In genomic region chr12:11805680-11806079, GRCh38 we compare ENCODE assay signal across 24 cellular contexts.
DNase-seq lines count a peak whose midpoint lies in the region; ATAC-seq and TF ChIP-seq lines count a peak whose summit lies in the region.
"Had no signal": no experiment of that assay in that cellular context is flagged by ENCODE, and none has a peak within 500 bp of the region (broad histone marks: within the 10 kb centered on the region; RNA-seq: fewer than 3 reads in every experiment).

No MANE protein-coding gene starts in this region.

- H3K27ac ChIP-seq in IMR-90 (ENCODE audit: insufficient read depth, low read length): no peak overlapping the region
- H3K27ac ChIP-seq in OCI-LY3 (ENCODE audit: low read length): no peak overlapping the region
- no peak overlapping the region for H3K27ac ChIP-seq in CD8-positive, alpha-beta memory T cell (ENCODE audit: low read depth, low read length)
- H3K27ac ChIP-seq: body of pancreas had no signal

- H3K14ac ChIP-seq in IMR-90 (replicated peaks; ENCODE audit: low read depth, low read length): no peak overlapping the region

- peaks cover 19 to 49% of the 10 kb centered on the region in 2 experiments for H3K79me1 ChIP-seq in IMR-90 (ENCODE audit: low read depth in 1 of 2, low read length in 2 of 2)

- no peak overlapping the region for H3K18ac ChIP-seq in IMR-90 (ENCODE audit: low read depth, low read length)

- H3K4me2 ChIP-seq in IMR-90 (ENCODE audit: low read depth, low read length) (no peak overlapping the region), OCI-LY3 (ENCODE audit: low read length) (0 out of 2 replicates have a peak overlapping the region, but pooled peaks have one; percentile 10)
- H3K4me2 ChIP-seq: GM23338 had no signal

- H2BK20ac ChIP-seq in IMR-90 (ENCODE audit: low read depth, low read length): no peak overlapping the region

- ATAC-seq in IMR-90 (ENCODE audit: low read depth) (no peak), memory B cell (ENCODE audit: low read depth) (no peak), GM18868 (IDR thresholded peaks at IDR 0.05; ENCODE audit: unreplicated experiment) (no peak), GM21390 (IDR thresholded peaks at IDR 0.05; ENCODE audit: unreplicated experiment) (no peak)
- ATAC-seq: activated CD8-positive, alpha-beta T cell treated with anti-CD3 and anti-CD28 coated beads, Interleukin-2, amount 10 ng/mL, durations not matched to agents 7 days and 5 days; activated T-cell treated with anti-CD3 and anti-CD28 coated beads, Interleukin-2, amount 50 U/mL, for 72 hours; body of pancreas; GM23338; K562; T-cell had no signal

- no peaks in the 10 kb centered on the region for H3K9me3 Mint-ChIP-seq in memory B cell
- H3K9me3 Mint-ChIP-seq in CD8-positive, alpha-beta memory T cell: no peaks in the 10 kb centered on the region
- H3K9me3 Mint-ChIP-seq in activated T-helper 2 cell treated with anti-CD3 and anti-CD28 coated beads, Interferon-gamma antibody, Interleukin-2, Interleukin-4, amounts not matched to agents 10 μg/mL and 5 μg/mL and 100 μg/mL, durations not matched to agents 14 hours and 24 hours and 36 hours: no peaks in the 10 kb centered on the region
- H3K9me3 Mint-ChIP-seq: activated naive CD8-positive, alpha-beta T cell treated with anti-CD3 and anti-CD28 coated beads for 36 hours; activated T-cell treated with anti-CD3 and anti-CD28 coated beads, Interleukin-2, amount 50 U/mL, for 72 hours; GM23338; neural crest cell; T-cell had no signal

- no TSS peak for BruUV-seq in IMR-90 (replicated peaks; lab: Mats Ljungman, UMichigan)

- dilution Hi-C loops in IMR-90 (cut with HindIII; ENCODE audit: low sequenced_read_pairs, unreplicated experiment): no loop called here

- no peak overlapping the region for H3K4ac ChIP-seq in IMR-90 (ENCODE audit: low read depth, low read length)

- H3K23ac ChIP-seq in IMR-90 (ENCODE audit: low read depth, low read length): no peak overlapping the region

- DNase-seq in DMS153 treated with DMSO at 0.1 percent for 48 hours (lab: John Stamatoyannopoulos, UW; ENCODE audit: unreplicated experiment) (peak; percentile 42), IMR-90 (no peak), memory B cell (ENCODE audit: low spot score in 2 of 2) (no peak)
- DNase-seq in CD8-positive, alpha-beta memory T cell: no peak
- DNase-seq in activated T-helper 2 cell treated with anti-CD3 and anti-CD28 coated beads, Interferon-gamma antibody, Interleukin-2, Interleukin-4, amounts not matched to agents 10 μg/mL and 5 μg/mL and 100 μg/mL, durations not matched to agents 14 hours and 24 hours and 36 hours (ENCODE audit: low spot score): no peak
- DNase-seq: activated CD8-positive, alpha-beta T cell treated with anti-CD3 and anti-CD28 coated beads, Interleukin-2, amount 10 ng/mL, durations not matched to agents 7 days and 5 days; activated naive CD8-positive, alpha-beta T cell treated with anti-CD3 and anti-CD28 coated beads for 36 hours; activated T-cell treated with anti-CD3 and anti-CD28 coated beads, Interleukin-2, amount 50 U/mL, for 72 hours; BE2C; body of pancreas; cortex of kidney; DMS79; hippocampal formation; NCI-H1048; NCI-H2171 treated with DMSO at 0.1 percent for 48 hours; Right ventricle myocardium superior; T-cell had no signal

- POLR2A ChIA-PET in IMR-90 (lab: Charles Lee; ENCODE audit: unreplicated experiment): no interaction called here
- POLR2A ChIA-PET in CD8-positive, alpha-beta memory T cell (lab: Charles Lee): no interaction called here

- intact Hi-C loops in IMR-90 (cut with micrococcal nuclease): no loop called here
- intact Hi-C loops in activated T-helper 2 cell treated with anti-CD3 and anti-CD28 coated beads, Interferon-gamma antibody, Interleukin-2, Interleukin-4, amounts not matched to agents 10 μg/mL and 5 μg/mL and 100 μg/mL, durations not matched to agents 14 hours and 24 hours and 36 hours (cut with micrococcal nuclease): no loop called here

- TF ChIP-seq POLR2A in IMR-90 (IDR thresholded peaks at IDR 0.05; ENCODE audit: low read depth, low read length): no peak

- H3K4me1 ChIP-seq in IMR-90 (ENCODE audit: control insufficient read depth, insufficient read depth, low read length): no peaks in the 10 kb centered on the region
- H3K4me1 ChIP-seq in OCI-LY3 (ENCODE audit: low read length): peaks cover 56% of the 10 kb centered on the region
- H3K4me1 ChIP-seq in CD8-positive, alpha-beta memory T cell (ENCODE audit: insufficient read depth, low read length): no peaks in the 10 kb centered on the region
- H3K4me1 ChIP-seq: BE2C had no signal

- no peaks in the 10 kb centered on the region for H3K27me3 Mint-ChIP-seq in memory B cell
- H3K27me3 Mint-ChIP-seq in CD8-positive, alpha-beta memory T cell: peaks cover 0 to 4% of the 10 kb centered on the region in 2 donors
- H3K27me3 Mint-ChIP-seq in activated T-helper 2 cell treated with anti-CD3 and anti-CD28 coated beads, Interferon-gamma antibody, Interleukin-2, Interleukin-4, amounts not matched to agents 10 μg/mL and 5 μg/mL and 100 μg/mL, durations not matched to agents 14 hours and 24 hours and 36 hours (ENCODE audit: low read depth): no peaks in the 10 kb centered on the region
- H3K27me3 Mint-ChIP-seq: activated naive CD8-positive, alpha-beta T cell treated with anti-CD3 and anti-CD28 coated beads for 36 hours; T-cell had no signal

- H2BK5ac ChIP-seq in IMR-90 (ENCODE audit: low read depth, low read length, poor library complexity, severe bottlenecking): no peak overlapping the region

- no peak overlapping the region for H3K4me3 Mint-ChIP-seq in memory B cell
- H3K4me3 Mint-ChIP-seq in CD8-positive, alpha-beta memory T cell: no peak overlapping the region
- no peak overlapping the region for H3K4me3 Mint-ChIP-seq in activated T-helper 2 cell treated with anti-CD3 and anti-CD28 coated beads, Interferon-gamma antibody, Interleukin-2, Interleukin-4, amounts not matched to agents 10 μg/mL and 5 μg/mL and 100 μg/mL, durations not matched to agents 14 hours and 24 hours and 36 hours (ENCODE audit: low read depth)
- H3K4me3 Mint-ChIP-seq: activated CD8-positive, alpha-beta T cell treated with anti-CD3 and anti-CD28 coated beads, Interleukin-2, amount 10 ng/mL, durations not matched to agents 7 days and 5 days; activated naive CD8-positive, alpha-beta T cell treated with anti-CD3 and anti-CD28 coated beads for 36 hours; activated T-cell treated with anti-CD3 and anti-CD28 coated beads, Interleukin-2, amount 50 U/mL, for 72 hours; GM23338; mesothelial cell of epicardium; neural crest cell; T-cell had no signal

- H3K9me3 ChIP-seq in IMR-90 (ENCODE audit: control insufficient read depth, insufficient read depth, low read length): no peaks in the 10 kb centered on the region
- no peaks in the 10 kb centered on the region for H3K9me3 ChIP-seq in OCI-LY3 (ENCODE audit: insufficient read depth, low read length)
- H3K9me3 ChIP-seq in CD8-positive, alpha-beta memory T cell (ENCODE audit: low read length): no peaks in the 10 kb centered on the region
- H3K9me3 ChIP-seq: BE2C, body of pancreas had no signal

- TF ChIP-seq CTCF in IMR-90 (conservative IDR thresholded peaks at IDR 0.05; ENCODE audit: low read depth, low read length): no peak
- no peak for TF ChIP-seq CTCF in OCI-LY3 (IDR thresholded peaks at IDR 0.05; ENCODE audit: low read depth, low read length)

- peaks cover 3% of the 10 kb centered on the region; the same call in 1 of the 2 replicates for H4K20me1 ChIP-seq in IMR-90 (ENCODE audit: insufficient read depth, low read length)
- H4K20me1 ChIP-seq in OCI-LY3 (ENCODE audit: insufficient read depth, low read length): no peaks in the 10 kb centered on the region

- H4K8ac ChIP-seq in IMR-90 (ENCODE audit: low read depth in 2 of 2, low read length in 2 of 2): no peak overlapping the region

- no peak overlapping the region for H2AK9ac ChIP-seq in IMR-90 (replicated peaks; ENCODE audit: low read depth, low read length, poor library complexity)

- in situ Hi-C loops in IMR-90 (cut with MboI; ENCODE audit: low sequenced_read_pairs): no loop called here

- WGBS in IMR-90 (ENCODE audit: extremely low coverage in 2 of 2, insufficient read length in 1 of 2), 2 experiments: no CpG with 5 or more reads among the region's 3 CpGs

- H3K27ac Mint-ChIP-seq in memory B cell: peak overlapping the region; percentile 87
- H3K27ac Mint-ChIP-seq in CD8-positive, alpha-beta memory T cell: no peak overlapping the region
- no peak overlapping the region for H3K27ac Mint-ChIP-seq in activated T-helper 2 cell treated with anti-CD3 and anti-CD28 coated beads, Interferon-gamma antibody, Interleukin-2, Interleukin-4, amounts not matched to agents 10 μg/mL and 5 μg/mL and 100 μg/mL, durations not matched to agents 14 hours and 24 hours and 36 hours
- H3K27ac Mint-ChIP-seq: activated CD8-positive, alpha-beta T cell treated with anti-CD3 and anti-CD28 coated beads, Interleukin-2, amount 10 ng/mL, durations not matched to agents 7 days and 5 days; activated naive CD8-positive, alpha-beta T cell treated with anti-CD3 and anti-CD28 coated beads for 36 hours; GM23338; mesothelial cell of epicardium; T-cell had no signal

- H2AK5ac ChIP-seq in IMR-90 (ENCODE audit: low read depth, low read length): 0 out of 2 replicates have a peak overlapping the region, but pooled peaks have one; percentile 8

- peaks cover 16% of the 10 kb centered on the region for H3K36me3 Mint-ChIP-seq in memory B cell
- H3K36me3 Mint-ChIP-seq in CD8-positive, alpha-beta memory T cell: peaks cover 0 to 14% (median 4%) of the 10 kb centered on the region in 3 donors
- H3K36me3 Mint-ChIP-seq in activated T-helper 2 cell treated with anti-CD3 and anti-CD28 coated beads, Interferon-gamma antibody, Interleukin-2, Interleukin-4, amounts not matched to agents 10 μg/mL and 5 μg/mL and 100 μg/mL, durations not matched to agents 14 hours and 24 hours and 36 hours (ENCODE audit: low read depth): peaks cover 35% of the 10 kb centered on the region

- H2AFZ ChIP-seq in IMR-90 (replicated peaks; ENCODE audit: low read length, poor library complexity): no peak overlapping the region
- H2AFZ ChIP-seq in OCI-LY3 (ENCODE audit: low read depth, low read length): no peak overlapping the region
- H2AFZ ChIP-seq: GM23338 had no signal

- H3K79me2 ChIP-seq in OCI-LY3 (ENCODE audit: low read length): peaks cover 59% of the 10 kb centered on the region

- H3K36me3 ChIP-seq in IMR-90 (ENCODE audit: control insufficient read depth, insufficient read depth, low read length): peaks cover 1% of the 10 kb centered on the region
- H3K36me3 ChIP-seq in OCI-LY3 (replicated peaks; ENCODE audit: low read depth, low read length): peaks cover 26% of the 10 kb centered on the region
- no peaks in the 10 kb centered on the region for H3K36me3 ChIP-seq in CD8-positive, alpha-beta memory T cell (ENCODE audit: insufficient read depth, low read length)
- H3K36me3 ChIP-seq: BE2C had no signal

- H3K9ac ChIP-seq in IMR-90 (ENCODE audit: low read depth, low read length) (no peak overlapping the region), OCI-LY3 (ENCODE audit: low read length) (no peak overlapping the region)

- H3K27me3 ChIP-seq in IMR-90 (ENCODE audit: control insufficient read depth, insufficient read depth, low read length) (no peaks in the 10 kb centered on the region), OCI-LY3 (ENCODE audit: low read depth, low read length) (no peaks in the 10 kb centered on the region)
- H3K27me3 ChIP-seq in CD8-positive, alpha-beta memory T cell (ENCODE audit: insufficient read depth, low read length, poor library complexity, severe bottlenecking): no peaks in the 10 kb centered on the region
- H3K27me3 ChIP-seq: BE2C, body of pancreas had no signal

- H4K5ac ChIP-seq in IMR-90 (ENCODE audit: low read depth, low read length): no peak overlapping the region

- TF ChIP-seq RAD21 in IMR-90 (IDR thresholded peaks at IDR 0.05; ENCODE audit: low read length): no peak

- no peak overlapping the region for H2BK120ac ChIP-seq in IMR-90 (ENCODE audit: low read depth, low read length)

- CTCF ChIA-PET in IMR-90 (lab: Yijun Ruan, JAX): interaction anchor here (0.9 kb wide), 1 partner anchor 39 kb away, joined by 4 read pairs; no protein-coding TSS in a partner anchor
- CTCF ChIA-PET in CD8-positive, alpha-beta memory T cell (lab: Charles Lee): no interaction called here

- peaks cover 45% of the 10 kb centered on the region for H3K4me1 Mint-ChIP-seq in memory B cell
- H3K4me1 Mint-ChIP-seq in CD8-positive, alpha-beta memory T cell: peaks cover 18 to 50% (median 32%) of the 10 kb centered on the region in 3 donors
- peaks cover 27% of the 10 kb centered on the region for H3K4me1 Mint-ChIP-seq in activated T-helper 2 cell treated with anti-CD3 and anti-CD28 coated beads, Interferon-gamma antibody, Interleukin-2, Interleukin-4, amounts not matched to agents 10 μg/mL and 5 μg/mL and 100 μg/mL, durations not matched to agents 14 hours and 24 hours and 36 hours (ENCODE audit: low read depth)

- no peak overlapping the region for H3K4me3 ChIP-seq in IMR-90 (ENCODE audit: insufficient read depth, low read depth, low read length)
- no peak overlapping the region for H3K4me3 ChIP-seq in OCI-LY3 (ENCODE audit: low read length)
- H3K4me3 ChIP-seq in CD8-positive, alpha-beta memory T cell (ENCODE audit: low read length): no peak overlapping the region
- H3K4me3 ChIP-seq: body of pancreas, GM23338, K562 had no signal

- no peak overlapping the region for H3K56ac ChIP-seq in IMR-90 (ENCODE audit: extremely low read depth, insufficient read depth, low read length)

- 0 out of 2 replicates have a peak, but pooled peaks cover 2% of the 10 kb centered on the region for H3K9me1 ChIP-seq in IMR-90 (ENCODE audit: insufficient read depth, low read length)

- no peak overlapping the region for H2BK15ac ChIP-seq in IMR-90 (ENCODE audit: low read depth, low read length)

- no peak overlapping the region for H4K91ac ChIP-seq in IMR-90 (ENCODE audit: insufficient read depth, low read depth, low read length)
